ENCODE assay signal across 1 cellular context in genomic region chr11:6747097-6747662, GRCh38.
A peak's percentile ranks its signal among the peaks of the same experiment; 100 is the strongest.
TF ChIP-seq lines count a peak whose summit lies in the region.

No MANE protein-coding gene starts in this region.

TF ChIP-seq in K562, 482 proteins besides CTCF, POLR2A, EP300 and RAD21 (continued from another document and continues in another):
- TF ChIP-seq, protein P1, sequence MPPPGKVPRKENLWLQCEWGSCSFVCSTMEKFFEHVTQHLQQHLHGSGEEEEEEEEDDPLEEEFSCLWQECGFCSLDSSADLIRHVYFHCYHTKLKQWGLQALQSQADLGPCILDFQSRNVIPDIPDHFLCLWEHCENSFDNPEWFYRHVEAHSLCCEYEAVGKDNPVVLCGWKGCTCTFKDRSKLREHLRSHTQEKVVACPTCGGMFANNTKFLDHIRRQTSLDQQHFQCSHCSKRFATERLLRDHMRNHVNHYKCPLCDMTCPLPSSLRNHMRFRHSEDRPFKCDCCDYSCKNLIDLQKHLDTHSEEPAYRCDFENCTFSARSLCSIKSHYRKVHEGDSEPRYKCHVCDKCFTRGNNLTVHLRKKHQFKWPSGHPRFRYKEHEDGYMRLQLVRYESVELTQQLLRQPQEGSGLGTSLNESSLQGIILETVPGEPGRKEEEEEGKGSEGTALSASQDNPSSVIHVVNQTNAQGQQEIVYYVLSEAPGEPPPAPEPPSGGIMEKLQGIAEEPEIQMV (tag; conservative IDR thresholded peaks at IDR 0.05; ENCODE audit: low read depth), result 0 out of 2 replicates have a peak, but pooled peaks have one; percentile 7
- no peak for TF ChIP-seq CBX2 (IDR thresholded peaks at IDR 0.05; ENCODE audit: insufficient read depth, low read length, poor library complexity, severe bottlenecking)
- TF ChIP-seq TCF3 (CRISPR knock-in tag; IDR thresholded peaks at IDR 0.05), result peak; percentile 53
- TF ChIP-seq, protein P2, sequence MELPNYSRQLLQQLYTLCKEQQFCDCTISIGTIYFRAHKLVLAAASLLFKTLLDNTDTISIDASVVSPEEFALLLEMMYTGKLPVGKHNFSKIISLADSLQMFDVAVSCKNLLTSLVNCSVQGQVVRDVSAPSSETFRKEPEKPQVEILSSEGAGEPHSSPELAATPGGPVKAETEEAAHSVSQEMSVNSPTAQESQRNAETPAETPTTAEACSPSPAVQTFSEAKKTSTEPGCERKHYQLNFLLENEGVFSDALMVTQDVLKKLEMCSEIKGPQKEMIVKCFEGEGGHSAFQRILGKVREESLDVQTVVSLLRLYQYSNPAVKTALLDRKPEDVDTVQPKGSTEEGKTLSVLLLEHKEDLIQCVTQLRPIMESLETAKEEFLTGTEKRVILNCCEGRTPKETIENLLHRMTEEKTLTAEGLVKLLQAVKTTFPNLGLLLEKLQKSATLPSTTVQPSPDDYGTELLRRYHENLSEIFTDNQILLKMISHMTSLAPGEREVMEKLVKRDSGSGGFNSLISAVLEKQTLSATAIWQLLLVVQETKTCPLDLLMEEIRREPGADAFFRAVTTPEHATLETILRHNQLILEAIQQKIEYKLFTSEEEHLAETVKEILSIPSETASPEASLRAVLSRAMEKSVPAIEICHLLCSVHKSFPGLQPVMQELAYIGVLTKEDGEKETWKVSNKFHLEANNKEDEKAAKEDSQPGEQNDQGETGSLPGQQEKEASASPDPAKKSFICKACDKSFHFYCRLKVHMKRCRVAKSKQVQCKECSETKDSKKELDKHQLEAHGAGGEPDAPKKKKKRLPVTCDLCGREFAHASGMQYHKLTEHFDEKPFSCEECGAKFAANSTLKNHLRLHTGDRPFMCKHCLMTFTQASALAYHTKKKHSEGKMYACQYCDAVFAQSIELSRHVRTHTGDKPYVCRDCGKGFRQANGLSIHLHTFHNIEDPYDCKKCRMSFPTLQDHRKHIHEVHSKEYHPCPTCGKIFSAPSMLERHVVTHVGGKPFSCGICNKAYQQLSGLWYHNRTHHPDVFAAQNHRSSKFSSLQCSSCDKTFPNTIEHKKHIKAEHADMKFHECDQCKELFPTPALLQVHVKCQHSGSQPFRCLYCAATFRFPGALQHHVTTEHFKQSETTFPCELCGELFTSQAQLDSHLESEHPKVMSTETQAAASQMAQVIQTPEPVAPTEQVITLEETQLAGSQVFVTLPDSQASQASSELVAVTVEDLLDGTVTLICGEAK (IDR thresholded peaks at IDR 0.05), result no peak
- TF ChIP-seq, protein P2 (CRISPR knock-in tag; IDR thresholded peaks at IDR 0.05), result no peak
- no peak for TF ChIP-seq HMG20A (CRISPR knock-in tag; conservative IDR thresholded peaks at IDR 0.05)
- TF ChIP-seq, protein P3, sequence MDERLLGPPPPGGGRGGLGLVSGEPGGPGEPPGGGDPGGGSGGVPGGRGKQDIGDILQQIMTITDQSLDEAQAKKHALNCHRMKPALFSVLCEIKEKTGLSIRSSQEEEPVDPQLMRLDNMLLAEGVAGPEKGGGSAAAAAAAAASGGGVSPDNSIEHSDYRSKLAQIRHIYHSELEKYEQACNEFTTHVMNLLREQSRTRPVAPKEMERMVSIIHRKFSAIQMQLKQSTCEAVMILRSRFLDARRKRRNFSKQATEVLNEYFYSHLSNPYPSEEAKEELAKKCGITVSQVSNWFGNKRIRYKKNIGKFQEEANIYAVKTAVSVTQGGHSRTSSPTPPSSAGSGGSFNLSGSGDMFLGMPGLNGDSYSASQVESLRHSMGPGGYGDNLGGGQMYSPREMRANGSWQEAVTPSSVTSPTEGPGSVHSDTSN (CRISPR knock-in tag; IDR thresholded peaks at IDR 0.05; ENCODE audit: low read depth), result no peak
- TF ChIP-seq, protein P3 (tag; conservative IDR thresholded peaks at IDR 0.05; ENCODE audit: low read depth), result peak; percentile 56
- TF ChIP-seq, protein P4, sequence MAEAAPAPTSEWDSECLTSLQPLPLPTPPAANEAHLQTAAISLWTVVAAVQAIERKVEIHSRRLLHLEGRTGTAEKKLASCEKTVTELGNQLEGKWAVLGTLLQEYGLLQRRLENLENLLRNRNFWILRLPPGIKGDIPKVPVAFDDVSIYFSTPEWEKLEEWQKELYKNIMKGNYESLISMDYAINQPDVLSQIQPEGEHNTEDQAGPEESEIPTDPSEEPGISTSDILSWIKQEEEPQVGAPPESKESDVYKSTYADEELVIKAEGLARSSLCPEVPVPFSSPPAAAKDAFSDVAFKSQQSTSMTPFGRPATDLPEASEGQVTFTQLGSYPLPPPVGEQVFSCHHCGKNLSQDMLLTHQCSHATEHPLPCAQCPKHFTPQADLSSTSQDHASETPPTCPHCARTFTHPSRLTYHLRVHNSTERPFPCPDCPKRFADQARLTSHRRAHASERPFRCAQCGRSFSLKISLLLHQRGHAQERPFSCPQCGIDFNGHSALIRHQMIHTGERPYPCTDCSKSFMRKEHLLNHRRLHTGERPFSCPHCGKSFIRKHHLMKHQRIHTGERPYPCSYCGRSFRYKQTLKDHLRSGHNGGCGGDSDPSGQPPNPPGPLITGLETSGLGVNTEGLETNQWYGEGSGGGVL (CRISPR knock-in tag; IDR thresholded peaks at IDR 0.05), result no peak
- TF ChIP-seq SOX6 (IDR thresholded peaks at IDR 0.05), result peak; percentile 50; the same call in 1 of the 2 replicates
- TF ChIP-seq TCF7 (IDR thresholded peaks at IDR 0.05; ENCODE audit: borderline replicate concordance), result no peak
- TF ChIP-seq NUFIP1 (IDR thresholded peaks at IDR 0.05; ENCODE audit: partially characterized antibody), result no peak
- no peak for TF ChIP-seq SIN3B (IDR thresholded peaks at IDR 0.05; ENCODE audit: low read depth)
- TF ChIP-seq ZNF551 (CRISPR knock-in tag; IDR thresholded peaks at IDR 0.05), result no peak
- TF ChIP-seq HNRNPH1 (optimal IDR thresholded peaks at IDR 0.05; ENCODE audit: low read depth, low read length), result no peak
- TF ChIP-seq EP400 (IDR thresholded peaks at IDR 0.05), result no peak
- no peak for TF ChIP-seq UBTF (IDR thresholded peaks at IDR 0.05; ENCODE audit: borderline replicate concordance in 1 of 2, low read depth in 2 of 2, low read length in 2 of 2)
- no peak for TF ChIP-seq PCBP2 (IDR thresholded peaks at IDR 0.05; ENCODE audit: low read depth, low read length, poor library complexity, severe bottlenecking)
- no peak for TF ChIP-seq YY1 (IDR thresholded peaks at IDR 0.05; ENCODE audit: borderline replicate concordance in 1 of 3, control insufficient read depth in 1 of 3, extremely low read depth in 1 of 3, insufficient read depth in 3 of 3, insufficient read length in 1 of 3, insufficient replicate concordance in 2 of 3, low read depth in 1 of 3, low read length in 2 of 3)
- TF ChIP-seq NCOA4 (IDR thresholded peaks at IDR 0.05; ENCODE audit: partially characterized antibody), result no peak
- no peak for TF ChIP-seq TEAD1 (CRISPR knock-in tag; IDR thresholded peaks at IDR 0.05)
- TF ChIP-seq NCOA1 (IDR thresholded peaks at IDR 0.05; ENCODE audit: low read depth), result no peak
- TF ChIP-seq SIN3A (IDR thresholded peaks at IDR 0.05; ENCODE audit: borderline replicate concordance in 2 of 2, control insufficient read depth in 1 of 2, low read depth in 2 of 2, low read length in 2 of 2), result no peak
- no peak for TF ChIP-seq MTF1 (CRISPR knock-in tag; IDR thresholded peaks at IDR 0.05; ENCODE audit: borderline replicate concordance)
- no peak for TF ChIP-seq TBP (optimal IDR thresholded peaks at IDR 0.05; ENCODE audit: low read depth, low read length)
- no peak for TF ChIP-seq ASH1L (IDR thresholded peaks at IDR 0.05; ENCODE audit: borderline replicate concordance, low read depth, partially characterized antibody)
- TF ChIP-seq SNRNP70 (optimal IDR thresholded peaks at IDR 0.05; ENCODE audit: low read depth, low read length), result no peak
- TF ChIP-seq CBFA2T2 (conservative IDR thresholded peaks at IDR 0.05), result peak; percentile 42; the same call in 1 of the 2 replicates
- TF ChIP-seq JUNB (CRISPR knock-in tag; conservative IDR thresholded peaks at IDR 0.05), result no peak
- TF ChIP-seq SRF (CRISPR knock-in tag; IDR thresholded peaks at IDR 0.05), result no peak; a peak in 1 of 4 replicates
- no peak for TF ChIP-seq NCOA6 (IDR thresholded peaks at IDR 0.05)
- TF ChIP-seq ZNF121 (CRISPR knock-in tag; conservative IDR thresholded peaks at IDR 0.05), result no peak
- TF ChIP-seq, protein P5, sequence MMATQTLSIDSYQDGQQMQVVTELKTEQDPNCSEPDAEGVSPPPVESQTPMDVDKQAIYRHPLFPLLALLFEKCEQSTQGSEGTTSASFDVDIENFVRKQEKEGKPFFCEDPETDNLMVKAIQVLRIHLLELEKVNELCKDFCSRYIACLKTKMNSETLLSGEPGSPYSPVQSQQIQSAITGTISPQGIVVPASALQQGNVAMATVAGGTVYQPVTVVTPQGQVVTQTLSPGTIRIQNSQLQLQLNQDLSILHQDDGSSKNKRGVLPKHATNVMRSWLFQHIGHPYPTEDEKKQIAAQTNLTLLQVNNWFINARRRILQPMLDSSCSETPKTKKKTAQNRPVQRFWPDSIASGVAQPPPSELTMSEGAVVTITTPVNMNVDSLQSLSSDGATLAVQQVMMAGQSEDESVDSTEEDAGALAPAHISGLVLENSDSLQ (IDR thresholded peaks at IDR 0.05), result peak; percentile 63
- no peak for TF ChIP-seq FIP1L1 (IDR thresholded peaks at IDR 0.05; ENCODE audit: low read depth, low read length, poor library complexity, severe bottlenecking)
- TF ChIP-seq ZSCAN32 (CRISPR knock-in tag; IDR thresholded peaks at IDR 0.05), result no peak
- TF ChIP-seq MTA2 (IDR thresholded peaks at IDR 0.05; ENCODE audit: low read depth), result peak; percentile 43; the same call in 1 of the 2 replicates
- no peak for TF ChIP-seq ZBTB8A (IDR thresholded peaks at IDR 0.05; ENCODE audit: partially characterized antibody)
- TF ChIP-seq ZKSCAN1 (IDR thresholded peaks at IDR 0.05; ENCODE audit: low read depth, low read length), result no peak
- no peak for TF ChIP-seq SMAD1 (IDR thresholded peaks at IDR 0.05; ENCODE audit: low read depth, low read length, partially characterized antibody)
- TF ChIP-seq MEIS2 (IDR thresholded peaks at IDR 0.05; ENCODE audit: partially characterized antibody), result peak; percentile 83
- no peak for TF ChIP-seq ELK1 (CRISPR knock-in tag; IDR thresholded peaks at IDR 0.05)
- no peak for TF ChIP-seq MXI1 (IDR thresholded peaks at IDR 0.05; ENCODE audit: low read depth, low read length)
- peak; percentile 52; the same call in 1 of the 2 replicates for TF ChIP-seq TEAD4 (IDR thresholded peaks at IDR 0.05; ENCODE audit: low read length)
- TF ChIP-seq TEAD4 (CRISPR knock-in tag; IDR thresholded peaks at IDR 0.05; ENCODE audit: borderline replicate concordance), result no peak
- TF ChIP-seq POLR2H (tag; IDR thresholded peaks at IDR 0.05; ENCODE audit: low read depth), result no peak
- TF ChIP-seq BMI1 (IDR thresholded peaks at IDR 0.05; ENCODE audit: low read length), result no peak
- TF ChIP-seq KLF16 (IDR thresholded peaks at IDR 0.05), result no peak
- no peak for TF ChIP-seq CCAR2 (IDR thresholded peaks at IDR 0.05; ENCODE audit: low read depth, low read length)
- no peak for TF ChIP-seq GTF2E2 (tag; IDR thresholded peaks at IDR 0.05)
- TF ChIP-seq ZNF766 (CRISPR knock-in tag; conservative IDR thresholded peaks at IDR 0.05), result peak; percentile 67
